Comparison of ENCODE assay signal across 1 cellular context in genomic region chr1:169193191-169193850, GRCh38.
TF ChIP-seq lines count a peak whose summit lies in the region.

No MANE protein-coding gene starts in this region.

TF ChIP-seq in K562, 482 proteins besides CTCF, POLR2A, EP300 and RAD21 (continued from another document):
- peak; percentile 76 for TF ChIP-seq DPF2 (IDR thresholded peaks at IDR 0.05)
- TF ChIP-seq HDAC1 (IDR thresholded peaks at IDR 0.05) = peak in 1 of 2 experiments; percentile 77; a peak in 2 of 4 replicates
- TF ChIP-seq ZBTB49 (CRISPR knock-in tag; IDR thresholded peaks at IDR 0.05; ENCODE audit: borderline replicate concordance) = no peak
- TF ChIP-seq LCOR (CRISPR knock-in tag; IDR thresholded peaks at IDR 0.05) = 0 out of 2 replicates have a peak, but pooled peaks have one; percentile 37
- peak; percentile 87 for TF ChIP-seq TAL1 (IDR thresholded peaks at IDR 0.05)
- TF ChIP-seq TFAP4 (CRISPR knock-in tag; IDR thresholded peaks at IDR 0.05; ENCODE audit: borderline replicate concordance) = peak; percentile 78
- TF ChIP-seq ZNF134 (CRISPR knock-in tag; conservative IDR thresholded peaks at IDR 0.05) = peak; percentile 65; the same call in 1 of the 2 replicates
- no peak for TF ChIP-seq PBX2 (CRISPR knock-in tag; IDR thresholded peaks at IDR 0.05; ENCODE audit: low read depth)
- peak; percentile 72 for TF ChIP-seq PBX2 (tag; conservative IDR thresholded peaks at IDR 0.05; ENCODE audit: low read depth)
- TF ChIP-seq L3MBTL2 (IDR thresholded peaks at IDR 0.05) = peak; percentile 70
- peak; percentile 54 for TF ChIP-seq NFIC (IDR thresholded peaks at IDR 0.05)
- 0 out of 2 replicates have a peak, but pooled peaks have one; percentile 25 for TF ChIP-seq MITF (IDR thresholded peaks at IDR 0.05)
- TF ChIP-seq ZBED1 (IDR thresholded peaks at IDR 0.05) = no peak
- TF ChIP-seq ARID1B (IDR thresholded peaks at IDR 0.05) = peak; percentile 91
TF ChIP-seq in K562: peak in this region for 66.
